ENCODE assay signal across 9 cellular contexts in the genomic region with DNA sequence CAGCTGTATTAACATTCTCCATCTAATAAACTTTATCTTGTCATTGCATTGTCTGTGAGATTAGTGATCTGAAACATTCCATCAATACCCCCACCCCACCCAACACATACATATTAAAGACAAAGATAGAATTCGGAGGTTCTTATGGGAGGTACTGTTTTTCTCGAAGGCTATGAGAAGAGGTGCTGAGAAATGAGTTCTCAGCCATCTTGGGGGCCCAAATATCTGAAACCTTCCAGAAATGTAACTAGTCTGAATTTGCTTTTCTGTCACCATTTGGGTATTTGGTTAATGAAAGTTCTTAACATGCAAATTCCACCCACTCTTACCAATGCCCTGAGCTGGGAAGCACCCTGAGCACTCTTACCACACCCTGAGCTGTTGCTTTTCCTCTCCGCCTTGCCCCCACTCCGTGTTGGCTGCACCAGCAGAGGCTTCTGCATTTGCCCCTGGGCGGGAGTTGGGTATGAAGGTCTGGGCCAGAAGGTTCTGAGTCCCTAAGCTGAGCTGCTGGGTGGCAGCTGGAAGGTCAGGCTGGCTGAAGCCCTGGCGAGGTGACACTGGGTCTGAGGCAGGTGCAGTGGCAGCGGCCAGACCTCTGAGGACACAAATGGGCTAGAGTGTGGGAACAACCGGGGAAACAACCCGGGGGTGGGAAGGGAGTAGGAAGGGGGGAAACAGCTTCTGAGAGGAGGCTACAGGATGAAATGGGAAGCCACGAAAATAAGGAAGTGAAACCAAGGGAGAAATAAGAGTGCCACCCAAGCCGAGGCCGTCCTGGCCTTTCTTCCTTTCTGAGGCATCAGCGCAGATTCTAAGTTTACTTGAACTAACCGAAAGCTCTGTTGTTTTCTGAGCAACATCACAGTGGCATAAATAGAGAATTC. TPM values are rescaled to one million over a fixed set of nuclear protein-coding genes. Genes with fewer than 3 reads are reported as not detected.
DNase-seq lines count a peak whose midpoint lies in the region; ATAC-seq and TF ChIP-seq lines count a peak whose summit lies in the region.
"Had no signal": no experiment of that assay in that cellular context is flagged by ENCODE, and none has a peak within 500 bp of the region (broad histone marks: within the 10 kb centered on the region; RNA-seq: fewer than 3 reads in every experiment).

No MANE protein-coding gene starts in this region.

- H3K27ac Mint-ChIP-seq in activated T-cell treated with anti-CD3 and anti-CD28 coated beads, Interleukin-2, amount 50 U/mL, for 72 hours = peak overlapping the region; percentile 79
- H3K27ac Mint-ChIP-seq in endothelial cell (ENCODE audit: unreplicated experiment) = no peak overlapping the region

- DNase-seq in GM12864 (ENCODE audit: low read depth) (peak; percentile 85), pons (ENCODE audit: low spot score) (peak; percentile 69), HuH-7.5 (ENCODE audit: low spot score) (no peak), endothelial cell (ENCODE audit: low spot score) (no peak), HCEC 1CT (no peak)
- DNase-seq in activated T-cell treated with anti-CD3 and anti-CD28 coated beads, Interleukin-2, amount 50 U/mL, for 72 hours = peak; percentile 12 to 27

- H3K9me3 Mint-ChIP-seq in activated T-cell treated with anti-CD3 and anti-CD28 coated beads, Interleukin-2, amount 50 U/mL, for 72 hours = peaks cover 7 to 8% of the 10 kb centered on the region in 2 donors
- no peaks in the 10 kb centered on the region for H3K9me3 Mint-ChIP-seq in endothelial cell (ENCODE audit: unreplicated experiment)

- ATAC-seq in GM21360 (IDR thresholded peaks at IDR 0.05; ENCODE audit: unreplicated experiment) (peak; percentile 82), HG03457 (IDR thresholded peaks at IDR 0.05; ENCODE audit: unreplicated experiment) (peak; percentile 86)
- ATAC-seq in activated T-cell treated with anti-CD3 and anti-CD28 coated beads, Interleukin-2, amount 50 U/mL, for 72 hours (replicated peaks in 1 of 2) = peak; percentile 53 to 55

- peak overlapping the region; percentile 37 for H3K4me3 ChIP-seq in GM12864 (ENCODE audit: low read depth, low read length)

- peaks cover 12 to 17% of the 10 kb centered on the region in 2 donors for H3K36me3 Mint-ChIP-seq in activated T-cell treated with anti-CD3 and anti-CD28 coated beads, Interleukin-2, amount 50 U/mL, for 72 hours (ENCODE audit: insufficient read depth in 2 of 2)
- no peaks in the 10 kb centered on the region for H3K36me3 Mint-ChIP-seq in endothelial cell (ENCODE audit: low read depth, unreplicated experiment)
- H3K36me3 Mint-ChIP-seq: brain had no signal

- H3K27me3 Mint-ChIP-seq in activated T-cell treated with anti-CD3 and anti-CD28 coated beads, Interleukin-2, amount 50 U/mL, for 72 hours (ENCODE audit: low read depth) = peaks cover 4% of the 10 kb centered on the region
- no peaks in the 10 kb centered on the region for H3K27me3 Mint-ChIP-seq in endothelial cell (ENCODE audit: unreplicated experiment)

- H3K4me1 Mint-ChIP-seq in activated T-cell treated with anti-CD3 and anti-CD28 coated beads, Interleukin-2, amount 50 U/mL, for 72 hours (ENCODE audit: low read depth) = peaks cover 18% of the 10 kb centered on the region
- peaks cover 6% of the 10 kb centered on the region for H3K4me1 Mint-ChIP-seq in endothelial cell (ENCODE audit: unreplicated experiment)

- H3K4me3 Mint-ChIP-seq in activated T-cell treated with anti-CD3 and anti-CD28 coated beads, Interleukin-2, amount 50 U/mL, for 72 hours = peak overlapping the region; percentile 74 to 82
- H3K4me3 Mint-ChIP-seq in endothelial cell (ENCODE audit: unreplicated experiment) = no peak overlapping the region
- H3K4me3 Mint-ChIP-seq: brain had no signal

- TF ChIP-seq CTCF in GM12864 (IDR thresholded peaks at IDR 0.05; ENCODE audit: low read depth, low read length, missing control alignments) (no peak), endothelial cell (IDR thresholded peaks at IDR 0.05; ENCODE audit: unreplicated experiment) (no peak)

RNA-seq across cellular contexts. Expression of a gene that starts 26.4 kb away (rescaled TPM):
- 10 to 100 TPM; 71.8 to 72.2 TPM for total RNA-seq in activated T-cell treated with anti-CD3 and anti-CD28 coated beads, Interleukin-2, amount 50 U/mL, for 72 hours
- 18.0 TPM for total RNA-seq in endothelial cell (ENCODE audit: unreplicated experiment)

RNA-seq across cellular contexts. Expression of a gene that starts 28.4 kb away (rescaled TPM):
- total RNA-seq in activated T-cell treated with anti-CD3 and anti-CD28 coated beads, Interleukin-2, amount 50 U/mL, for 72 hours = 10 to 100 TPM; 48.9 to 49.9 TPM
- total RNA-seq in endothelial cell (ENCODE audit: unreplicated experiment) = 0.67 TPM

RNA-seq across cellular contexts. Expression of a gene that starts 39.5 kb away (rescaled TPM):
- 10 to 100 TPM; 20.9 to 21.5 TPM for total RNA-seq in activated T-cell treated with anti-CD3 and anti-CD28 coated beads, Interleukin-2, amount 50 U/mL, for 72 hours
- total RNA-seq in endothelial cell (ENCODE audit: unreplicated experiment) = 60.2 TPM

Comparison
In these comparisons a context has a peak if more than half of its experiments do, and no peak if none do; other contexts are left out.
1. DNase-seq: peak in GM12864 (single experiment), activated T-cell treated with anti-CD3 and anti-CD28 coated beads, Interleukin-2, amount 50 U/mL, for 72 hours (2 of 2) and pons (single experiment); none in HuH-7.5 (single experiment), endothelial cell (single experiment) and HCEC 1CT (single experiment).
2. RNA of a gene that starts 28.4 kb away (total RNA-seq): 48.9 to 49.9 TPM in activated T-cell treated with anti-CD3 and anti-CD28 coated beads, Interleukin-2, amount 50 U/mL, for 72 hours; 0.67 TPM in endothelial cell (single experiment); every median in the first group is over 10 times any median in the second.
3. Peak in every context shown above with its lines, with median percentiles within 50 percentile points of each other: ATAC-seq.